ENCODE assay signal across 8 cellular contexts in genomic region chr10:103983367-103983911, GRCh38. TPM values are rescaled to one million over a fixed set of nuclear protein-coding genes. Genes with fewer than 3 reads are reported as not detected.
A peak's percentile ranks its signal among the peaks of the same experiment; 100 is the strongest.
DNase-seq lines count a peak whose midpoint lies in the region; ATAC-seq and TF ChIP-seq lines count a peak whose summit lies in the region.

No MANE protein-coding gene starts in this region.

- H4K91ac ChIP-seq in neuronal stem cell (ENCODE audit: low read depth, low read length, poor library complexity): no peak overlapping the region

- peak overlapping the region; percentile 7 for H3K4me3 Mint-ChIP-seq in activated naive CD4-positive, alpha-beta T cell treated with anti-CD3 and anti-CD28 coated beads for 36 hours
- H3K4me3 Mint-ChIP-seq in T-helper 2 cell treated with Interferon-gamma antibody and Interleukin-4, amounts not matched to agents 5 μg/mL and 100 μg/mL, for 36 hours: peak overlapping the region; percentile 78
- H3K4me3 Mint-ChIP-seq in mesothelial cell of epicardium: no peak overlapping the region

- ATAC-seq in HG03025 (IDR thresholded peaks at IDR 0.05; ENCODE audit: low FRiP score, unreplicated experiment): peak; percentile 69

- no peak overlapping the region for H3K14ac ChIP-seq in neuronal stem cell (ENCODE audit: low read length)

- peak; percentile 26 for DNase-seq in activated naive CD4-positive, alpha-beta T cell treated with anti-CD3 and anti-CD28 coated beads for 36 hours
- DNase-seq in activated naive CD4-positive, alpha-beta T cell treated with anti-CD3 and anti-CD28 coated beads, Interleukin-2, amount 50 U/mL, for 16 hours: no peak
- DNase-seq in T-helper 2 cell treated with Interferon-gamma antibody and Interleukin-4, amounts not matched to agents 5 μg/mL and 100 μg/mL, for 36 hours (ENCODE audit: low spot score): no peak
- no peak for DNase-seq in neuronal stem cell (ENCODE audit: low spot score)
- no peak for DNase-seq in mesothelial cell of epicardium (ENCODE audit: low spot score in 2 of 2, unreplicated experiment in 2 of 2)
- DNase-seq in NCI-H2171 (lab: John Stamatoyannopoulos, UW): no peak
- DNase-seq in DMS 273 (lab: John Stamatoyannopoulos, UW; ENCODE audit: unreplicated experiment): no peak

- H3K36me3 Mint-ChIP-seq in activated naive CD4-positive, alpha-beta T cell treated with anti-CD3 and anti-CD28 coated beads for 36 hours (ENCODE audit: low read depth): peaks cover 2% of the 10 kb centered on the region
- H3K36me3 Mint-ChIP-seq in T-helper 2 cell treated with Interferon-gamma antibody and Interleukin-4, amounts not matched to agents 5 μg/mL and 100 μg/mL, for 36 hours (ENCODE audit: low read depth): peaks cover 12% of the 10 kb centered on the region
- H3K36me3 Mint-ChIP-seq in mesothelial cell of epicardium: peaks cover 2% of the 10 kb centered on the region

- H3K27ac ChIP-seq in neuronal stem cell (replicated peaks; ENCODE audit: low read length): no peak overlapping the region

- no peak overlapping the region for H3K4me3 ChIP-seq in neuronal stem cell (ENCODE audit: low read length in 2 of 2)

- TF ChIP-seq CTCF in mesothelial cell of epicardium (IDR thresholded peaks at IDR 0.05; ENCODE audit: unreplicated experiment): no peak

- peaks cover 59% of the 10 kb centered on the region for H3K4me1 Mint-ChIP-seq in activated naive CD4-positive, alpha-beta T cell treated with anti-CD3 and anti-CD28 coated beads for 36 hours (ENCODE audit: low read depth)
- H3K4me1 Mint-ChIP-seq in T-helper 2 cell treated with Interferon-gamma antibody and Interleukin-4, amounts not matched to agents 5 μg/mL and 100 μg/mL, for 36 hours (ENCODE audit: low read depth): peaks cover 52% of the 10 kb centered on the region
- H3K4me1 Mint-ChIP-seq in mesothelial cell of epicardium: peaks cover 13% of the 10 kb centered on the region

- intact Hi-C loops in activated naive CD4-positive, alpha-beta T cell treated with anti-CD3 and anti-CD28 coated beads for 36 hours (cut with micrococcal nuclease): loop anchor here (1.0 to 5.0 kb wide), 3 partner anchors 14 to 284 kb away; partner anchors contain the start of gene GSTO2

- H3K23ac ChIP-seq in neuronal stem cell (ENCODE audit: low read depth, low read length, poor library complexity): no peak overlapping the region

- no peak overlapping the region for H2AFZ ChIP-seq in neuronal stem cell (ENCODE audit: low read length)

- no peak overlapping the region for H2BK15ac ChIP-seq in neuronal stem cell (ENCODE audit: low read length)

- peaks cover 0 to 7% of the 10 kb centered on the region in 2 donors for H3K9me3 ChIP-seq in neuronal stem cell (replicated peaks in 1 of 2; ENCODE audit: control insufficient read depth in 2 of 2, insufficient read depth in 1 of 2, low read depth in 1 of 2, low read length in 2 of 2)

- peaks cover 2% of the 10 kb centered on the region for H3K79me1 ChIP-seq in neuronal stem cell (ENCODE audit: low read depth, low read length)

- no peak overlapping the region for H3K9ac ChIP-seq in neuronal stem cell (ENCODE audit: low read depth, low read length, poor library complexity)

- H3K27me3 ChIP-seq in neuronal stem cell (ENCODE audit: control insufficient read depth in 3 of 3, insufficient read depth in 3 of 3, low read depth in 1 of 3, low read length in 3 of 3): no peaks in the 10 kb centered on the region

- peak overlapping the region; percentile 72 for H3K27ac Mint-ChIP-seq in activated naive CD4-positive, alpha-beta T cell treated with anti-CD3 and anti-CD28 coated beads for 36 hours
- peak overlapping the region; percentile 88 for H3K27ac Mint-ChIP-seq in T-helper 2 cell treated with Interferon-gamma antibody and Interleukin-4, amounts not matched to agents 5 μg/mL and 100 μg/mL, for 36 hours
- H3K27ac Mint-ChIP-seq in mesothelial cell of epicardium: no peak overlapping the region

- H3K18ac ChIP-seq in neuronal stem cell (ENCODE audit: low read length): peak overlapping the region; percentile 21

- H3K36me3 ChIP-seq in neuronal stem cell (replicated peaks in 1 of 2; ENCODE audit: control insufficient read depth in 2 of 2, insufficient read depth in 2 of 2, low read length in 2 of 2): no peaks in the 10 kb centered on the region

- no peak overlapping the region for H3K4ac ChIP-seq in neuronal stem cell (ENCODE audit: low read length)

- H3K9me3 Mint-ChIP-seq in activated naive CD4-positive, alpha-beta T cell treated with anti-CD3 and anti-CD28 coated beads for 36 hours: no peaks in the 10 kb centered on the region
- no peaks in the 10 kb centered on the region for H3K9me3 Mint-ChIP-seq in T-helper 2 cell treated with Interferon-gamma antibody and Interleukin-4, amounts not matched to agents 5 μg/mL and 100 μg/mL, for 36 hours
- H3K9me3 Mint-ChIP-seq in mesothelial cell of epicardium: peaks cover 4% of the 10 kb centered on the region

- no peak overlapping the region for H2BK5ac ChIP-seq in neuronal stem cell (ENCODE audit: low read length)

- no peak overlapping the region for H2AK5ac ChIP-seq in neuronal stem cell (ENCODE audit: low read depth, low read length)

- no peaks in the 10 kb centered on the region for H3K27me3 Mint-ChIP-seq in activated naive CD4-positive, alpha-beta T cell treated with anti-CD3 and anti-CD28 coated beads for 36 hours (ENCODE audit: low read depth)
- H3K27me3 Mint-ChIP-seq in T-helper 2 cell treated with Interferon-gamma antibody and Interleukin-4, amounts not matched to agents 5 μg/mL and 100 μg/mL, for 36 hours (ENCODE audit: low read depth): no peaks in the 10 kb centered on the region
- no peaks in the 10 kb centered on the region for H3K27me3 Mint-ChIP-seq in mesothelial cell of epicardium (ENCODE audit: low read depth)

- H3K4me2 ChIP-seq in neuronal stem cell (ENCODE audit: insufficient read depth, low read length, poor library complexity, severe bottlenecking): no peak overlapping the region

- H2BK120ac ChIP-seq in neuronal stem cell (ENCODE audit: low read depth, low read length): no peak overlapping the region

- no peak overlapping the region for H4K8ac ChIP-seq in neuronal stem cell (ENCODE audit: low read depth, low read length)

- H2BK12ac ChIP-seq in neuronal stem cell (ENCODE audit: low read length): no peak overlapping the region

- no CpG with 5 or more reads among the region's 4 CpGs for WGBS in neuronal stem cell (ENCODE audit: extremely low coverage in 2 of 2, insufficient read length in 2 of 2, insufficient replicate concordance in 1 of 2), 2 donors

- CTCF ChIA-PET in activated naive CD4-positive, alpha-beta T cell treated with anti-CD3 and anti-CD28 coated beads for 36 hours (lab: Charles Lee): interaction anchor here (0.7 to 1.5 kb wide), 7 partner anchors 24 to 231 kb away, joined by 3 to 6 read pairs (median 3); partner anchors contain the start of gene SFR1

- H3K4me1 ChIP-seq in neuronal stem cell (ENCODE audit: control insufficient read depth in 2 of 2, insufficient read depth in 1 of 2, low read depth in 1 of 2, low read length in 2 of 2): peaks cover 2 to 7% of the 10 kb centered on the region in 2 donors

RNA-seq across cellular contexts. Expression of gene SLK, which starts 16.5 kb away (rescaled TPM):
- total RNA-seq in activated naive CD4-positive, alpha-beta T cell treated with anti-CD3 and anti-CD28 coated beads for 36 hours: 10 to 100 TPM; 16.0 to 16.1 TPM
- 19.3 TPM for polyA plus RNA-seq in neuronal stem cell (2013, experiment 1 of 2)
- 19.4 TPM for polyA plus RNA-seq in neuronal stem cell (2013, experiment 2 of 2)
- 29.3 to 30.2 TPM (median 29.7 TPM) in 3 replicates for total RNA-seq in mesothelial cell of epicardium
